Comparison of ENCODE assay signal across 8 cellular contexts in genomic region chr11:65429724-65430405, GRCh38. TPM values are rescaled to one million over a fixed set of nuclear protein-coding genes. Genes with fewer than 3 reads are reported as not detected.
A peak's percentile ranks its signal among the peaks of the same experiment; 100 is the strongest.
DNase-seq lines count a peak whose midpoint lies in the region; ATAC-seq and TF ChIP-seq lines count a peak whose summit lies in the region.

No MANE protein-coding gene starts in this region.

- peaks cover 85% of the 10 kb centered on the region for H3K4me1 Mint-ChIP-seq in activated naive CD8-positive, alpha-beta T cell (ENCODE audit: low read depth)

- no peaks in the 10 kb centered on the region for H3K27me3 ChIP-seq in heart right ventricle

- no peaks in the 10 kb centered on the region for H3K9me3 Mint-ChIP-seq in activated naive CD8-positive, alpha-beta T cell (ENCODE audit: low read depth)

- WGBS in heart right ventricle, 2 donors = 2 to 3% methylated on average over 9 of the region's 9 CpGs

- peaks cover 0 to 95% (median 62%) of the 10 kb centered on the region in 9 donors for H3K36me3 ChIP-seq in heart right ventricle

- no peaks in the 10 kb centered on the region for H3K27me3 Mint-ChIP-seq in activated naive CD8-positive, alpha-beta T cell

- H3K4me3 Mint-ChIP-seq in activated naive CD8-positive, alpha-beta T cell = peak overlapping the region; percentile 99

- ATAC-seq in heart right ventricle = peak; percentile 16 to 56 (median 30)
- no peak for ATAC-seq in HG03460 (IDR thresholded peaks at IDR 0.05; ENCODE audit: unreplicated experiment)

- peak overlapping the region in 9 of 10 donors; percentile 16 to 95 (median 81) for H3K4me3 ChIP-seq in heart right ventricle
- H3K4me3 ChIP-seq in skeletal muscle cell (ENCODE audit: low read depth, low read length) = peak overlapping the region; percentile 86

- peak overlapping the region in 9 of 10 donors; percentile 1 to 100 (median 99) for H3K27ac ChIP-seq in heart right ventricle

- peak overlapping the region; percentile 99 for H3K27ac Mint-ChIP-seq in activated naive CD8-positive, alpha-beta T cell

- TF ChIP-seq CTCF in heart right ventricle (IDR thresholded peaks at IDR 0.05) = no peak

- DNase-seq in NCI-H510A treated with DMSO at 0.1 percent for 48 hours (lab: John Stamatoyannopoulos, UW) (peak; percentile 82), NCI-H510A (lab: John Stamatoyannopoulos, UW) (no peak), NCI-H460 (ENCODE audit: extremely low read depth, low read depth) (peak; percentile 54), heart right ventricle (peak; percentile 71 to 72), skeletal muscle cell (ENCODE audit: low read depth) (no peak), amniotic stem cell (lab: John Stamatoyannopoulos, UW) (no peak)

- H3K9me3 ChIP-seq in heart right ventricle = no peaks in the 10 kb centered on the region

- intact Hi-C loops in heart right ventricle (cut with DNase I) = no loop called here

- H3K36me3 Mint-ChIP-seq in activated naive CD8-positive, alpha-beta T cell = peaks cover 14% of the 10 kb centered on the region

- H3K4me1 ChIP-seq in heart right ventricle = peaks cover 8 to 86% (median 77%) of the 10 kb centered on the region in 9 donors

RNA-seq across cellular contexts. Expression of gene NEAT1, which starts 7.3 kb away (rescaled TPM):
- total RNA-seq in NCI-H460 (2014; rRNA removed; shearing (Covaris generic)) = 50.1 and 58.2 TPM in 2 replicates
- polyA plus RNA-seq in NCI-H460 (2014; cell fraction: nucleus; rRNA removed) = 197 and 205 TPM in 2 replicates
- total RNA-seq in heart right ventricle = 100 to 1,000 TPM; 284 to 808 (median 432) TPM
- polyA plus RNA-seq in heart right ventricle = 1,000 to 10,000 TPM in 1 of 2 donors, 100 to 1,000 TPM in 1; 103 to 1,899 TPM

RNA-seq across cellular contexts. Expression of gene FRMD8, which starts 43.4 kb away (rescaled TPM):
- total RNA-seq in NCI-H460 (2014; rRNA removed; shearing (Covaris generic)) = 14.4 and 15.1 TPM in 2 replicates
- 54.3 and 65.4 TPM in 2 replicates for polyA plus RNA-seq in NCI-H460 (2014; cell fraction: nucleus; rRNA removed)
- total RNA-seq in heart right ventricle = 10 to 100 TPM in 6 of 10 donors, 1 to 10 TPM in 4; 6.0 to 16.9 (median 12.2) TPM
- 10 to 100 TPM in 1 of 2 donors, 1 to 10 TPM in 1; 9.9 to 12.9 TPM for polyA plus RNA-seq in heart right ventricle

RNA-seq across cellular contexts. Expression of gene SLC25A45, which starts 47.4 kb away (rescaled TPM):
- 2.0 and 4.0 TPM in 2 replicates for total RNA-seq in NCI-H460 (2014; rRNA removed; shearing (Covaris generic))
- polyA plus RNA-seq in NCI-H460 (2014; cell fraction: nucleus; rRNA removed) = 7.0 and 7.5 TPM in 2 replicates
- 10 to 100 TPM in 1 of 10 donors, 1 to 10 TPM in 9; 4.6 to 12.2 (median 8.3) TPM for total RNA-seq in heart right ventricle
- polyA plus RNA-seq in heart right ventricle = 10 to 100 TPM in 1 of 2 donors, 1 to 10 TPM in 1; 3.1 to 10.7 TPM

Comparison
In these comparisons a context has a peak if more than half of its experiments do, and no peak if none do; other contexts are left out.
1. DNase-seq: peak in NCI-H510A treated with DMSO at 0.1 percent for 48 hours (single experiment), NCI-H460 (single experiment) and heart right ventricle (2 of 2); none in NCI-H510A (single experiment), skeletal muscle cell (single experiment) and amniotic stem cell (single experiment).